ENCODE assay signal across 22 cellular contexts in genomic region chr11:44758996-44759395, GRCh38. TPM values are rescaled to one million over a fixed set of nuclear protein-coding genes. Genes with fewer than 3 reads are reported as not detected.
DNase-seq lines count a peak whose midpoint lies in the region; ATAC-seq and TF ChIP-seq lines count a peak whose summit lies in the region.
"Had no signal": no experiment of that assay in that cellular context is flagged by ENCODE, and none has a peak within 500 bp of the region (broad histone marks: within the 10 kb centered on the region; RNA-seq: fewer than 3 reads in every experiment).

No MANE protein-coding gene starts in this region.

- DNase-seq in heart left ventricle (no peak), left cardiac atrium (no peak), coronary artery (ENCODE audit: low spot score) (peak; percentile 31), mesenteric fat pad (ENCODE audit: low spot score) (peak; percentile 22), uterus (peak in 1 of 2 donors; percentile 12), NCI-H524 treated with DMSO at 0.1 percent for 48 hours (lab: John Stamatoyannopoulos, UW) (no peak), DMS114 treated with DMSO at 0.1 percent for 48 hours (lab: John Stamatoyannopoulos, UW; ENCODE audit: unreplicated experiment) (no peak)
- no peak for DNase-seq in activated CD4-positive, alpha-beta T cell treated with anti-CD3 and anti-CD28 coated beads, Interleukin-2, amount 50 U/mL, for 4 hours
- DNase-seq: BE2C; CD4-positive, CD25-positive, alpha-beta regulatory T cell; COR-L47; DMS 273 treated with DMSO at 0.1 percent for 48 hours; GDM1; GM23248; KBM-7; NCI-H1105; NCI-H2081 treated with DMSO at 0.1 percent for 48 hours; NCI-H510A treated with DMSO at 0.1 percent for 48 hours; NCI-H82; SIG-M5 had no signal

- no peak for TF ChIP-seq POLR2A in heart left ventricle (IDR thresholded peaks at IDR 0.05)
- no peak for TF ChIP-seq POLR2A in uterus (IDR thresholded peaks at IDR 0.05)

- peak overlapping the region in 8 of 12 donors; percentile 14 to 92 (median 88) for H3K27ac ChIP-seq in heart left ventricle
- no peak overlapping the region for H3K27ac ChIP-seq in coronary artery
- peak overlapping the region; percentile 84 to 87 for H3K27ac ChIP-seq in uterus
- H3K27ac ChIP-seq: GM23248 had no signal

- 90 to 94% (median 93%) methylated on average over 4 of the region's 4 CpGs for WGBS in heart left ventricle, 4 donors

- H3K36me3 ChIP-seq in heart left ventricle (no peaks in the 10 kb centered on the region), uterus (no peaks in the 10 kb centered on the region)
- H3K36me3 ChIP-seq: BE2C had no signal

- H3K9me3 ChIP-seq in heart left ventricle: peaks cover 0 to 10% (median 2%) of the 10 kb centered on the region in 12 donors
- H3K9me3 ChIP-seq in uterus: no peaks in the 10 kb centered on the region
- H3K9me3 ChIP-seq: BE2C had no signal

- intact Hi-C loops in heart left ventricle (cut with DNase I): no loop called here
- intact Hi-C loops in left cardiac atrium (cut with DNase I): no loop called here
- intact Hi-C loops in uterus (cut with DNase I; ENCODE audit: low total_unique reads): no loop called here

- no peak for ATAC-seq in heart left ventricle
- no peak for ATAC-seq in left cardiac atrium
- ATAC-seq: HCT116 had no signal

- H3K27me3 ChIP-seq in heart left ventricle (no peaks in the 10 kb centered on the region), uterus (no peaks in the 10 kb centered on the region)
- H3K27me3 ChIP-seq: BE2C had no signal

- no peak overlapping the region for H3K4me3 ChIP-seq in heart left ventricle
- no peak overlapping the region for H3K4me3 ChIP-seq in coronary artery
- no peak overlapping the region for H3K4me3 ChIP-seq in uterus
- H3K4me3 ChIP-seq: GM23248 had no signal

- TF ChIP-seq CTCF in heart left ventricle (IDR thresholded peaks at IDR 0.05): no peak
- TF ChIP-seq CTCF in coronary artery (IDR thresholded peaks at IDR 0.05): no peak
- TF ChIP-seq CTCF in uterus (IDR thresholded peaks at IDR 0.05): no peak

- H3K4me1 ChIP-seq in heart left ventricle: peaks cover 19 to 81% (median 62%) of the 10 kb centered on the region in 12 donors
- peaks cover 0 to 31% of the 10 kb centered on the region in 2 donors for H3K4me1 ChIP-seq in uterus

RNA-seq across cellular contexts. Expression of gene TSPAN18, which starts 32.2 kb away (rescaled TPM):
- 100 to 1,000 TPM in 4 of 9 donors, 10 to 100 TPM in 5; 47.6 to 151 (median 90.6) TPM for total RNA-seq in heart left ventricle
- polyA plus RNA-seq in heart left ventricle: 10 to 100 TPM; 40.0 to 60.4 TPM
- 100 to 1,000 TPM; 152 to 166 TPM for total RNA-seq in left cardiac atrium
- total RNA-seq in mesenteric fat pad: 14.2 TPM
- total RNA-seq in uterus: 100 to 1,000 TPM in 1 of 4 donors, 10 to 100 TPM in 1, 1 to 10 TPM in 2; 1.2 to 117 (median 20.1) TPM
- total RNA-seq: A172 had no signal

Comparison
In these comparisons a context has a peak if more than half of its experiments do, and no peak if none do; other contexts are left out.
1. DNase-seq: peak in coronary artery (single experiment) and mesenteric fat pad (single experiment); none in heart left ventricle (0 of 5), left cardiac atrium (single experiment), NCI-H524 treated with DMSO at 0.1 percent for 48 hours (single experiment), activated CD4-positive, alpha-beta T cell treated with anti-CD3 and anti-CD28 coated beads, Interleukin-2, amount 50 U/mL, for 4 hours (0 of 2) and DMS114 treated with DMSO at 0.1 percent for 48 hours (single experiment).
2. H3K27ac ChIP-seq: peak in heart left ventricle (8 of 12) and uterus (2 of 2); none in coronary artery (0 of 2).